ENCODE assay signal across 7 cellular contexts in the genomic region with DNA sequence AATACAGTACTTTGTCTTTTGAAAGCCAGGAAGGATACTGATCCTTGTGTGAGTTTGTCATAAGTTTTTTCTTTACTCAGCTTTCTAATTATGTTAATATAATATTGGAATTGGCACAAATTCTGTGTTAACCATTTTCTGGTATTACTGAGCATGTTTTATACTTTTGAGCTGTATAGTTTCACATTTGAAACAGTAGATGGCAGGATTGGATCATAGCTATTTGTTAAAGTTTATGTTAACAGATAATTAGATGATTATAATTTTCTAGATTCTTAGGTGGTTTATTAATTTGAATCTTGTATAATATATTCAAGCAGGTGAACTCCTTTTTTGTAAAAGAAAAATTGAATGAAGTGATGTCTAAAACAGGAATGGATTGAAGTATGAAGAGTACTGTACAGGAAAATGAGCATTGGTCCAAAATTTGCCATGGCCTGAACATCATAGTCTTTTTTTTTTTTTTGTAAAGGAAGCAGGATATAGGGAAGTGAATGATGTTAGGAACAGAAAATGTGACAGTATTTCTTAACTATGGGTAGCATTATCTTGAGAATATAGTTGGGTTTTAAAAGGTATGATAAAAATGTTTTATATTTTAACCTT.
DNase-seq lines count a peak whose midpoint lies in the region; ATAC-seq and TF ChIP-seq lines count a peak whose summit lies in the region.

No MANE protein-coding gene starts in this region.

- no peak for ATAC-seq in HG02840 (IDR thresholded peaks at IDR 0.05; ENCODE audit: low FRiP score, unreplicated experiment)

- H3K9me3 Mint-ChIP-seq in nephron: no peaks in the 10 kb centered on the region

- no peak overlapping the region for H3K27ac ChIP-seq in brain microvascular endothelial cell

- H3K4me1 Mint-ChIP-seq in nephron: no peaks in the 10 kb centered on the region

- no peak overlapping the region for H3K4me3 Mint-ChIP-seq in nephron

- no peaks in the 10 kb centered on the region for H3K36me3 ChIP-seq in brain microvascular endothelial cell (replicated peaks)

- no peaks in the 10 kb centered on the region for H3K27me3 Mint-ChIP-seq in nephron (ENCODE audit: low read depth)

- H3K27me3 ChIP-seq in brain microvascular endothelial cell (replicated peaks): no peaks in the 10 kb centered on the region

- H3K27ac Mint-ChIP-seq in nephron: no peak overlapping the region

- H3K36me3 Mint-ChIP-seq in nephron (ENCODE audit: low read depth): no peaks in the 10 kb centered on the region

- TF ChIP-seq CTCF in LNCAP (IDR thresholded peaks at IDR 0.05) (peak; percentile 76), brain microvascular endothelial cell (IDR thresholded peaks at IDR 0.05; ENCODE audit: low read depth, low read length, missing control alignments) (peak; percentile 26), nephron (IDR thresholded peaks at IDR 0.05; ENCODE audit: unreplicated experiment in 3 of 3) (peak; percentile 44 to 57 (median 51))

- no peak overlapping the region for H3K4me3 ChIP-seq in brain microvascular endothelial cell (ENCODE audit: low read depth, low read length)

- DNase-seq in G401 (ENCODE audit: low spot score) (peak; percentile 40), brain microvascular endothelial cell (no peak), COLO668 (lab: John Stamatoyannopoulos, UW; ENCODE audit: unreplicated experiment) (no peak), occipital lobe (lab: John Stamatoyannopoulos, UW) (no peak)

- in situ Hi-C loops in G401 (cut with HindIII; ENCODE audit: low sequenced_read_pairs): no loop called here
- in situ Hi-C loops in brain microvascular endothelial cell (cut with HindIII; ENCODE audit: low pct_ligation_motif_present, low sequenced_read_pairs): no loop called here

Comparison
In these comparisons a context has a peak if more than half of its experiments do, and no peak if none do; other contexts are left out.
1. CTCF ChIP-seq: peak in every context shown above with its lines; median percentile 76 in LNCAP; 51 in nephron; 26 in brain microvascular endothelial cell.